Comparison of ENCODE assay signal across 8 cellular contexts in the genomic region with DNA sequence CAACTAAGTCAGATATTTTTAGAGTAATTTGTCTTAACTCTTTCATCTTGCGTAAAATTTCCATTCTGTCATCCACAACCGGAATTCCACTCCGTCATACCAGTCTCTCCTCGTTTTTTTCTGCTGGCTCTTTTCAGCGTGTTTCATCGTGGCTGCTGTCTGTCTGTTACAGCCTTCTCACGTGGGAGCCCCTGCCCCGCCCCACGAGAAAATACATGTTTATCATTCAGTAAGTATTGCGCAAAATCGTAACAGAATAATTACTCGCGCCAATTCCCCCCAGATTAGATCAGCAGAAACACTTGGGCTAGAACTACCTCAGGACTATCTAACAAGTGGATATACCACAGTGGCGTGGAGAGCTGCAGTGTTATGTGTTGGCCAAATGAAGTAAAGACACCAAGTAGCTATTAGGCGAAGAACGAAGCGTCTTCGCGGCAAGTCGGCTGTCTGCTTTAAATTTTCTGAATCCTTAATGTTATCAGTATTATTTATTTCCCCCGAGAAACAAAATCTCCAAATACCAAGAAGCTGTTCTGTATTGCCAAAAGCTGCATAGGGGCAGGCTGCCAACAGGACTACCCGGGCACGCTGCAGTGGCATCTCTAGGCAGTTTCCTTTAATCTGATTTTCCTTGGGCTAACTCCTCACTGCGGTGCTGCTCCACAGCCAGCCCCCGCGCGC. TPM values are rescaled to one million over a fixed set of nuclear protein-coding genes. Genes with fewer than 3 reads are reported as not detected.
A peak's percentile ranks its signal among the peaks of the same experiment; 100 is the strongest.
DNase-seq lines count a peak whose midpoint lies in the region; ATAC-seq and TF ChIP-seq lines count a peak whose summit lies in the region.

No MANE protein-coding gene starts in this region.

- peak overlapping the region; percentile 74 for H3K4me3 ChIP-seq in retinal pigment epithelial cell (ENCODE audit: low read length)

- peak; percentile 8 for ATAC-seq in HG03342 (IDR thresholded peaks at IDR 0.05; ENCODE audit: unreplicated experiment)
- ATAC-seq in left ventricle myocardium superior, result peak; percentile 36

- TF ChIP-seq CTCF in retinal pigment epithelial cell (conservative IDR thresholded peaks at IDR 0.05; ENCODE audit: low read depth, low read length), result no peak

- intact Hi-C loops in left ventricle myocardium superior (cut with micrococcal nuclease), result no loop called here

- DNase-seq in NCI-H82 (lab: John Stamatoyannopoulos, UW), result peak; percentile 50
- no peak for DNase-seq in NCI-H82 treated with DMSO at 0.1 percent for 48 hours (lab: John Stamatoyannopoulos, UW; ENCODE audit: unreplicated experiment)
- peak; percentile 12 for DNase-seq in SIG-M5 (lab: John Stamatoyannopoulos, UW)
- DNase-seq in amniotic epithelial cell (ENCODE audit: low read depth), result peak; percentile 97
- peak; percentile 74 for DNase-seq in left ventricle myocardium superior
- DNase-seq in retinal pigment epithelial cell (ENCODE audit: low read depth), result no peak
- no peak for DNase-seq in GOT3 (lab: John Stamatoyannopoulos, UW)

RNA-seq across cellular contexts. Expression of a gene that starts 0.6 kb away (rescaled TPM):
- total RNA-seq in left ventricle myocardium superior, result 29.0 TPM

Comparison
In these comparisons a context has a peak if more than half of its experiments do, and no peak if none do; other contexts are left out.
1. DNase-seq: peak in NCI-H82 (single experiment), SIG-M5 (single experiment), amniotic epithelial cell (single experiment) and left ventricle myocardium superior (single experiment); none in NCI-H82 treated with DMSO at 0.1 percent for 48 hours (single experiment), retinal pigment epithelial cell (single experiment) and GOT3 (single experiment).